In the genomic region with DNA sequence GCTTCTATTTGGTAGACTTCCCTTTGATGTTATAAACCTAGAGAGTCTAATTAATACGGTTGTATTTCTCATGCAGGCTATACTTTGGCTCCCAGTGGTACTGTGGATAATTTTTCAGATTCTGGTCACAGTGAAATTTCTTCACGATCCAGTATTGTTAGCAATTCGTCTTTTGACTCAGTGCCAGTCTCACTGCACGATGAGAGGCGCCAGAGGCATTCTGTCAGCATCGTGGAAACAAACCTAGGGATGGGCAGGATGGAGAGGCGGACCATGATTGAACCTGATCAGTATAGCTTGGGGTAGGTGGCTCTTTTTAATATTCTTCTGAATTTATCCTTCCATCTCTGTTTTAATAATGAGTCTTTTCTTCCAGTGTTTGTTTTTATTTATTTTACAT, we compare ENCODE assay signal across 29 cellular contexts.
"Had no signal": no experiment of that assay in that cellular context is flagged by ENCODE, and none has a peak within 500 bp of the region (broad histone marks: within the 10 kb centered on the region; RNA-seq: fewer than 3 reads in every experiment).

No MANE protein-coding gene starts in this region.

- H3K9me3 ChIP-seq: breast epithelium, gastroesophageal sphincter, left lung, neutrophil, ovary, prostate gland, sigmoid colon, uterus had no signal

- H3K27me3 ChIP-seq: breast epithelium, gastroesophageal sphincter, left lung, neutrophil, ovary, sigmoid colon, uterus had no signal

- DNase-seq: activated CD4-positive, alpha-beta T cell treated with anti-CD3 and anti-CD28 coated beads, Interleukin-2, amount 10 ng/mL, durations not matched to agents 7 days and 5 days; activated CD4-positive, CD25-positive, alpha-beta regulatory T cell treated with anti-CD3 and anti-CD28 coated beads, Interleukin-2, amount 50 U/mL, for 72 hours; activated CD8-positive, alpha-beta T cell treated with anti-CD3 and anti-CD28 coated beads for 36 hours; activated gamma-delta T cell treated with Interleukin-2 at 50 U/mL for 16 hours; activated naive CD4-positive, alpha-beta T cell treated with anti-CD3 and anti-CD28 coated beads, Interleukin-2, amount 50 U/mL, for 16 hours; activated naive CD8-positive, alpha-beta T cell treated with anti-CD3 and anti-CD28 coated beads, Interleukin-2, amount 50 U/mL, for 24 hours; activated T-cell treated with anti-CD3 and anti-CD28 coated beads, Interleukin-2, amount 50 U/mL, for 4 hours; cerebellar nuclear complex; effector memory CD8-positive, alpha-beta T cell; immature natural killer cell; kidney glomerular epithelial cell; left lung; naive B cell; nephron progenitor cell; ovary; retina; sigmoid colon; small intestine; stimulated activated CD4-positive, alpha-beta T cell treated with anti-CD3 and anti-CD28 coated beads, Interleukin-4, amount 100 ng/mL, for 24 hours; T-helper 17 cell; T1000; uterus had no signal

- H3K4me3 ChIP-seq: breast epithelium, coronary artery, gastroesophageal sphincter, left lung, ovary, prostate gland, sigmoid colon, uterus had no signal

- H3K4me1 ChIP-seq: breast epithelium, gastroesophageal sphincter, left lung, prostate gland, uterus had no signal

- H3K36me3 ChIP-seq: breast epithelium, ovary, prostate gland, uterus had no signal

- H3K27ac ChIP-seq: breast epithelium, coronary artery, gastroesophageal sphincter, left lung, neutrophil, ovary, prostate gland, sigmoid colon, uterus had no signal

- ATAC-seq: activated CD8-positive, alpha-beta T cell treated with anti-CD3 and anti-CD28 coated beads for 36 hours; activated naive CD8-positive, alpha-beta T cell treated with anti-CD3 and anti-CD28 coated beads, Interleukin-2, amount 50 U/mL, for 24 hours; activated T-cell treated with anti-CD3 and anti-CD28 coated beads, Interleukin-2, amount 50 U/mL, for 4 hours; activated T-helper 17 cell treated with anti-CD3 and anti-CD28 coated beads, Interleukin-2, amount 50 U/mL, for 72 hours; effector memory CD8-positive, alpha-beta T cell; gastroesophageal sphincter; left lung; stimulated activated effector memory CD8-positive, alpha-beta T cell treated with anti-CD3 and anti-CD28 coated beads, Interleukin-12 subunit alpha, Interleukin-12 subunit beta, amount 100 ng/mL, for 72 hours; T-helper 17 cell had no signal
